In the genomic region with DNA sequence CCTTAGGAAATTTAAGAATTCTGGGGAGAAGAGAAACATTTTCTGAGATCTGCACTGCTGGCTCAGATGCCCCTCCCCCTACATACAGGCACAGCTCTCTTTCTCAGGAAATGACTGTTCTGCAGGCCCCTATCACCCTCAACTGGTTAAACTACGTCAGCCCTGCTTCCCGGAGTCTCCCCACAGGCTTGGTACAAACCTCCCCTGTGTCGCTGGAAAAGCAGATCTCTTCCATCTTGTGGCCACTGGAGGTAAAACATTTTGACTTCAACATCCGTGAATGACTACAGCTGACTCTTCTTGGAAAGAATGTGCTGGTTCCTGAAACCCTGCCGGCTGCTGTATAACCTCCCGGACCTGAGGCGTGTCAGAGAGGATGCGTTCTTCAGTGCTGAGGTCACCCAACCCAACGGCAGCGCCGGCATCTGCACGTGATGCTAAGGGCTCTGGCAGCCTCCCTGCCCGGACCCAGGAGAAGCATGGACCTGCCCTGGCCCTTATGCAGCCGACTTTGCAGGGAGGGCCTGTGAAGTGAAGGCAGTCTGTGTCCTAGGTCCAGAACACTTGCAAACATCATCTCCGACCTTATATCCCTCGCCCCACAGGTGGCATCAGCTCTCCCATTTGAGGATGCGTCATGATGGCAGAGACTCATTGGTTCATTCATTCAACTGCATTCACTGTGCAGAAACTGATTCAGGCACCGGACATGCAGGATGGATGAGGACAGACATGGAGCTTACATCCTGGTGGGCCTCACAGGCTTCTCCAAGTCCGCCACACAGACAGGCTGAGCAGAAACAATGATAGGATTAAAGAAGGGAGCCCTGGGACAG, we compare ENCODE assay signal across 7 cellular contexts.
DNase-seq lines count a peak whose midpoint lies in the region; ATAC-seq and TF ChIP-seq lines count a peak whose summit lies in the region.

No MANE protein-coding gene starts in this region.

- H3K27ac ChIP-seq in layer of hippocampus (ENCODE audit: low read depth, low read length): peak overlapping the region; percentile 33

- H3K27me3 ChIP-seq in layer of hippocampus (ENCODE audit: control insufficient read depth, insufficient read depth, low read length): no peaks in the 10 kb centered on the region

- peak; percentile 91 for DNase-seq in NCI-H2227 (lab: John Stamatoyannopoulos, UW; ENCODE audit: unreplicated experiment)
- peak; percentile 68 for DNase-seq in activated CD4-positive, CD25-positive, alpha-beta regulatory T cell treated with anti-CD3 and anti-CD28 coated beads, Interleukin-2, amount 50 U/mL, for 72 hours
- peak; percentile 100 for DNase-seq in choroid plexus epithelial cell (ENCODE audit: low read depth)
- DNase-seq in stimulated activated CD4-positive, alpha-beta T cell treated with anti-CD3 and anti-CD28 coated beads, Interleukin-15, amount 100 ng/mL, for 48 hours (ENCODE audit: low read depth in 2 of 2): peak; percentile 80 to 86

- TF ChIP-seq CTCF in choroid plexus epithelial cell (conservative IDR thresholded peaks at IDR 0.05; ENCODE audit: low read depth, low read length): peak; percentile 84

- H3K4me3 ChIP-seq in choroid plexus epithelial cell (ENCODE audit: low read depth, low read length): no peak overlapping the region

- ATAC-seq in GM18498 (IDR thresholded peaks at IDR 0.05; ENCODE audit: unreplicated experiment): peak; percentile 18
- peak; percentile 50 for ATAC-seq in HG03095 (IDR thresholded peaks at IDR 0.05; ENCODE audit: unreplicated experiment)
